In the genomic region with DNA sequence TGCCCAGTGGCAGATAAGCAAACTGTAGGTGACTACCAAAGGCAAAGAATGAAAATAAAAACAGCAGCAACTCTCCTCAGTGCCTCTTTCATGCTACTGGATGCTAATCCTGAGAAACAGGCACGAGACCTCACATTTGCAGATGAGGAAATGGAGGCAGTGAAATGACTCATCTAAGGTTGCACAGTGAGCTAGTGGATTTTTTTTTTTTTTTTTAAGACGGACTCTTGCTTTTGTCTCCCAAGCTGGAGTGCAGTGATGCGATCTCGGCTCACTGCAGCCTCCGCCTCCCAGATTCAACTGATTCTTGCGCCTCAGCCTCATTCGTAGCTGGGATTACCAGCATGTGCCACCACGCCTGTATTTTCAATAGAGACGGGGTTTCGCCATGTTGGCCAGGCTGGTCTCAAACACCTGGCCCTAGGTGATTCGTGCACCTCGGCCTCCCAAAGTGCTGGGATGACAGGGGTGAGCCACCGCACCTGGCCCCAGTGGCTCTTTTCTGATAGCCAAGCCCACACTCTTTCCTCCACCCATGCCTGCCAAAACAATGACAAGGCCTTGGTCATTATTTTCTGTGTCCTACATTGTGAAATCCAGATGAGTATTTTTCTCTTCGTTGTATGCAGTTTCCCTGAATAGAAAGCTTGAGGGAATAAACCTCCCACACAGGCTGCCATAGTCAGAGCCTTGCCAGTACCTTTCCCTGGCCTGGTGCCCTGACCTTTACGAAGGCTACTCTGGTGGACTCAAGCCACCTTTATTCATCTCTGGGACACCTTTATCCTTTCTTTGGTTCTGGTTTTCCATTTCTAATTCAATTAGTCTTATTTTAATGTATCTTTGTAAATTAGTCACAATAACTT, we compare ENCODE assay signal across 9 cellular contexts.
A peak's percentile ranks its signal among the peaks of the same experiment; 100 is the strongest.
DNase-seq lines count a peak whose midpoint lies in the region; ATAC-seq and TF ChIP-seq lines count a peak whose summit lies in the region.
"Had no signal": no experiment of that assay in that cellular context is flagged by ENCODE, and none has a peak within 500 bp of the region (broad histone marks: within the 10 kb centered on the region; RNA-seq: fewer than 3 reads in every experiment).

No MANE protein-coding gene starts in this region.

- no peak for TF ChIP-seq CTCF in fibroblast of pulmonary artery (IDR thresholded peaks at IDR 0.05; ENCODE audit: low read length, missing control alignments)

- peak; percentile 64 for DNase-seq in fibroblast of pulmonary artery (ENCODE audit: low read depth)
- no peak for DNase-seq in EL
- DNase-seq in stimulated activated CD4-positive, alpha-beta T cell treated with anti-CD3 and anti-CD28 coated beads, Interleukin-4, amount 100 ng/mL, for 1 hour: no peak
- no peak for DNase-seq in NCI-H2029 treated with DMSO at 0.1 percent for 48 hours (lab: John Stamatoyannopoulos, UW)
- DNase-seq in NK-92 treated with Interleukin-12 subunit alpha and Interleukin-12 subunit beta, amount 100 ng/mL, for 24 hours (lab: John Stamatoyannopoulos, UW): no peak

- ATAC-seq in GM18508 (IDR thresholded peaks at IDR 0.05; ENCODE audit: insufficient read depth, unreplicated experiment) (peak; percentile 72), GM21423 (IDR thresholded peaks at IDR 0.05; ENCODE audit: unreplicated experiment) (peak; percentile 72), HG03457 (IDR thresholded peaks at IDR 0.05; ENCODE audit: unreplicated experiment) (peak; percentile 69)

- H3K4me3 ChIP-seq in fibroblast of pulmonary artery (replicated peaks; ENCODE audit: low read depth, low read length): no peak overlapping the region
- H3K4me3 ChIP-seq: skin epidermis had no signal
